In the genomic region with DNA sequence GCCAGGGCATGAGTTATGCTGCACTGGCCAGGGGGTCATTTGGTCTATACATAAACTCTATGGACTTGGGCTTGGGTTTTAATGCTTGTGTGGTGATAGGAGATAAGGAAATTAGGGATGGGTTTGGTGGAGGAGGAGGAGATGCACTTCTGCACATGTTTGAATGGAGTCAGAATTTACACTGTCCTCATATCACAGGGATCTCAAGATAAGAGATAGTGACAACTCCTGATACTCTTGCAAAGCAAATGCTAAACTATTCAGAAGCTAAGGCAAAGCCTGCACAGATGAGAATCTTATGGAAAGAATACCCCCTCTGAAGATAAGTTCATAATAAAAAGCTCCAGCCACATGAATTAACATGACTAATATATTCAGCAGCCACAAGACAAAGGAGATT, we compare ENCODE assay signal across 28 cellular contexts.
"Had no signal": no experiment of that assay in that cellular context is flagged by ENCODE, and none has a peak within 500 bp of the region (broad histone marks: within the 10 kb centered on the region; RNA-seq: fewer than 3 reads in every experiment).

No MANE protein-coding gene starts in this region.

- H3K4me1 ChIP-seq: pancreas, prostate gland, stomach, thyroid gland, transverse colon, upper lobe of left lung, vagina had no signal

- H3K36me3 Mint-ChIP-seq: natural killer cell treated with Interleukin-12 subunit alpha and Interleukin-12 subunit beta and Interleukin-15 and Interleukin-18, amount 100 ng/mL, for 72 hours had no signal

- H3K27me3 ChIP-seq: pancreas, stomach, testis, thyroid gland, transverse colon, upper lobe of left lung, vagina had no signal

- H3K36me3 ChIP-seq: left ventricle myocardium inferior, pancreas, prostate gland, stomach, thyroid gland, transverse colon, upper lobe of left lung, vagina had no signal

- H3K27ac Mint-ChIP-seq: naive thymus-derived CD4-positive, alpha-beta T cell; natural killer cell treated with Interleukin-12 subunit alpha and Interleukin-12 subunit beta and Interleukin-15 and Interleukin-18, amount 100 ng/mL, for 72 hours; stimulated activated naive B cell treated with anti-CD40 and anti-IgM and Interleukin-4, amounts not matched to agents 10 μg/mL and 1 μg/mL and 100 μg/mL, for 72 hours had no signal

- ATAC-seq: mucosa of descending colon; naive thymus-derived CD4-positive, alpha-beta T cell; natural killer cell treated with Interleukin-12 subunit alpha and Interleukin-12 subunit beta and Interleukin-15 and Interleukin-18, amount 100 ng/mL, for 72 hours; pancreas; right cardiac atrium; sciatic nerve; stimulated activated naive B cell treated with anti-CD40 and anti-IgM and Interleukin-4, amounts not matched to agents 10 μg/mL and 1 μg/mL and 100 μg/mL, for 72 hours; stimulated activated naive CD8-positive, alpha-beta T cell treated with anti-CD3 and anti-CD28 coated beads, Interleukin-15, Interleukin-2, amounts not matched to agents 100 U/mL and 50 U/mL, for 24 hours had no signal

- H3K4me1 Mint-ChIP-seq: naive thymus-derived CD4-positive, alpha-beta T cell; stimulated activated naive B cell treated with anti-CD40 and anti-IgM and Interleukin-4, amounts not matched to agents 10 μg/mL and 1 μg/mL and 100 μg/mL, for 72 hours had no signal

- H3K4me3 ChIP-seq: left ventricle myocardium inferior, lung, mucosa of descending colon, pancreas, prostate gland, skin epidermis, stomach, testis, thyroid gland, transverse colon, upper lobe of left lung, vagina had no signal

- H3K9me3 Mint-ChIP-seq: natural killer cell treated with Interleukin-12 subunit alpha and Interleukin-12 subunit beta and Interleukin-15 and Interleukin-18, amount 100 ng/mL, for 72 hours had no signal

- DNase-seq: islet precursor cell; left ventricle myocardium inferior; midbrain; mucosa of descending colon; naive thymus-derived CD4-positive, alpha-beta T cell; nucleus accumbens; pancreas; posterior cingulate gyrus; retina; right cardiac atrium; stimulated activated CD4-positive, alpha-beta T cell treated with anti-CD3 and anti-CD28 coated beads, Interleukin-12 subunit alpha, Interleukin-12 subunit beta, amount 100 ng/mL, for 4 hours; stimulated activated CD4-positive, alpha-beta T cell treated with anti-CD3 and anti-CD28 coated beads, Interleukin-15, amount 100 ng/mL, for 24 hours; stimulated activated CD4-positive, alpha-beta T cell treated with anti-CD3 and anti-CD28 coated beads, Interleukin-2, amount 100 ng/mL, for 24 hours; stimulated activated CD4-positive, alpha-beta T cell treated with anti-CD3 and anti-CD28 coated beads, Interleukin-4, amount 100 ng/mL, for 1 hour; stimulated activated naive B cell treated with anti-CD40 and anti-IgM and Interleukin-4, amounts not matched to agents 10 μg/mL and 1 μg/mL and 100 μg/mL, for 72 hours; stimulated activated naive CD8-positive, alpha-beta T cell treated with anti-CD3 and anti-CD28 coated beads, Interleukin-15, Interleukin-2, amounts not matched to agents 100 U/mL and 50 U/mL, for 24 hours; stomach; testis; thyroid gland; transverse colon; upper lobe of left lung had no signal

- H3K27me3 Mint-ChIP-seq: naive thymus-derived CD4-positive, alpha-beta T cell; natural killer cell treated with Interleukin-12 subunit alpha and Interleukin-12 subunit beta and Interleukin-15 and Interleukin-18, amount 100 ng/mL, for 72 hours; stimulated activated naive B cell treated with anti-CD40 and anti-IgM and Interleukin-4, amounts not matched to agents 10 μg/mL and 1 μg/mL and 100 μg/mL, for 72 hours had no signal

- FAIRE-seq: pancreas had no signal

- H3K27ac ChIP-seq: left ventricle myocardium inferior, pancreas, prostate gland, skin epidermis, stomach, testis, thyroid gland, transverse colon, upper lobe of left lung, vagina had no signal

- H3K4me3 Mint-ChIP-seq: naive thymus-derived CD4-positive, alpha-beta T cell; natural killer cell treated with Interleukin-12 subunit alpha and Interleukin-12 subunit beta and Interleukin-15 and Interleukin-18, amount 100 ng/mL, for 72 hours; neural crest cell; stimulated activated naive B cell treated with anti-CD40 and anti-IgM and Interleukin-4, amounts not matched to agents 10 μg/mL and 1 μg/mL and 100 μg/mL, for 72 hours had no signal
